Comparison of ENCODE assay signal across 1 cellular context in the genomic region with DNA sequence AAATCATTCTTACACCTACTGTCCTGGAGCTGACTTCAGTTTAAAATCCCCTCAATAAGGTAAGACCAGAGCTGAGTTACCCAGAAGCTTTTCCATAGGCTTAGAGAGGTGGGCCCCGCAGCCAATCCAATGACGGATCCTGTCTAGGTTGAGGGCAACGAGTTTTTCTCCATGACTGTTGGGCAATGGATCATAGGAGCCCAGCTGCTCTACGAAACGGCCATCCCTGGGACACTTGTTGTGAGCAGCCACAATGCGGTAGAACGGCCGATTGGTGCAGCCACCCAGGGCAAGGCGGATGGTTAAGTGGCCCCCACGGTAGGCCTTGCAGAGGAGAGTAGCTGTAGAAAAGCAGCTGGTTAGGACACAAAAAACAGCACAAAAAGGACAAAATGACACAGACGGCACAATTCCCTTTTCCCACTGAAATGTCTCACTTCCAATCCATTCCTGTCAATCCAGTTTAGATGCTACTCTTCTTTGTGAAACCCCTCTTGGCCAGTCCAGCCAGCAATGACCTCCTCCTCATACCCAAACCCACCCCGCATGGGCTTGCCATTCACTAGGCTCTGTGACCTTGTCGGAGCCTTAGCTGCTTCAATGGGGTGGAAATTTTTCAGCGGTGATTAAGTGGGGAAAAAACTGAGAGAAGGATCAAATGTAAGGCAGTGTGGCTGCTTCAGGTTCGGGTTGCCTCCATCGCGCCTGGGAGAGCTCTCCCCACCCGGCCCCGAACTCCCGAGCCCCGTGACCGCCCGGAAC.
TF ChIP-seq lines count a peak whose summit lies in the region.

No MANE protein-coding gene starts in this region.

TF ChIP-seq in HepG2, 621 proteins besides CTCF, POLR2A, EP300 and RAD21 (continues in another document):
- TF ChIP-seq, protein P1, sequence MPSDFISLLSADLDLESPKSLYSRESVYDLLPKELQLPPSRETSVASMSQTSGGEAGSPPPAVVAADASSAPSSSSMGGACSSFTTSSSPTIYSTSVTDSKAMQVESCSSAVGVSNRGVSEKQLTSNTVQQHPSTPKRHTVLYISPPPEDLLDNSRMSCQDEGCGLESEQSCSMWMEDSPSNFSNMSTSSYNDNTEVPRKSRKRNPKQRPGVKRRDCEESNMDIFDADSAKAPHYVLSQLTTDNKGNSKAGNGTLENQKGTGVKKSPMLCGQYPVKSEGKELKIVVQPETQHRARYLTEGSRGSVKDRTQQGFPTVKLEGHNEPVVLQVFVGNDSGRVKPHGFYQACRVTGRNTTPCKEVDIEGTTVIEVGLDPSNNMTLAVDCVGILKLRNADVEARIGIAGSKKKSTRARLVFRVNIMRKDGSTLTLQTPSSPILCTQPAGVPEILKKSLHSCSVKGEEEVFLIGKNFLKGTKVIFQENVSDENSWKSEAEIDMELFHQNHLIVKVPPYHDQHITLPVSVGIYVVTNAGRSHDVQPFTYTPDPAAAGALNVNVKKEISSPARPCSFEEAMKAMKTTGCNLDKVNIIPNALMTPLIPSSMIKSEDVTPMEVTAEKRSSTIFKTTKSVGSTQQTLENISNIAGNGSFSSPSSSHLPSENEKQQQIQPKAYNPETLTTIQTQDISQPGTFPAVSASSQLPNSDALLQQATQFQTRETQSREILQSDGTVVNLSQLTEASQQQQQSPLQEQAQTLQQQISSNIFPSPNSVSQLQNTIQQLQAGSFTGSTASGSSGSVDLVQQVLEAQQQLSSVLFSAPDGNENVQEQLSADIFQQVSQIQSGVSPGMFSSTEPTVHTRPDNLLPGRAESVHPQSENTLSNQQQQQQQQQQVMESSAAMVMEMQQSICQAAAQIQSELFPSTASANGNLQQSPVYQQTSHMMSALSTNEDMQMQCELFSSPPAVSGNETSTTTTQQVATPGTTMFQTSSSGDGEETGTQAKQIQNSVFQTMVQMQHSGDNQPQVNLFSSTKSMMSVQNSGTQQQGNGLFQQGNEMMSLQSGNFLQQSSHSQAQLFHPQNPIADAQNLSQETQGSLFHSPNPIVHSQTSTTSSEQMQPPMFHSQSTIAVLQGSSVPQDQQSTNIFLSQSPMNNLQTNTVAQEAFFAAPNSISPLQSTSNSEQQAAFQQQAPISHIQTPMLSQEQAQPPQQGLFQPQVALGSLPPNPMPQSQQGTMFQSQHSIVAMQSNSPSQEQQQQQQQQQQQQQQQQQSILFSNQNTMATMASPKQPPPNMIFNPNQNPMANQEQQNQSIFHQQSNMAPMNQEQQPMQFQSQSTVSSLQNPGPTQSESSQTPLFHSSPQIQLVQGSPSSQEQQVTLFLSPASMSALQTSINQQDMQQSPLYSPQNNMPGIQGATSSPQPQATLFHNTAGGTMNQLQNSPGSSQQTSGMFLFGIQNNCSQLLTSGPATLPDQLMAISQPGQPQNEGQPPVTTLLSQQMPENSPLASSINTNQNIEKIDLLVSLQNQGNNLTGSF (CRISPR knock-in tag; IDR thresholded peaks at IDR 0.05): peak; percentile 25; the same call in 1 of the 2 replicates
- TF ChIP-seq ZNF556 (CRISPR knock-in tag; IDR thresholded peaks at IDR 0.05; ENCODE audit: borderline replicate concordance): no peak
- TF ChIP-seq KLF11 (CRISPR knock-in tag; IDR thresholded peaks at IDR 0.05): no peak
- TF ChIP-seq NFYC (CRISPR knock-in tag; IDR thresholded peaks at IDR 0.05): peak; percentile 34; the same call in 1 of the 2 replicates
- TF ChIP-seq ZNF205 (CRISPR knock-in tag; IDR thresholded peaks at IDR 0.05): no peak
- no peak; the same call in 1 of the 2 replicates for TF ChIP-seq ZNF333 (CRISPR knock-in tag; IDR thresholded peaks at IDR 0.05; ENCODE audit: borderline replicate concordance)
- no peak for TF ChIP-seq NR3C1 (CRISPR knock-in tag; IDR thresholded peaks at IDR 0.05)
- no peak for TF ChIP-seq ZSCAN21 (CRISPR knock-in tag; IDR thresholded peaks at IDR 0.05; ENCODE audit: borderline replicate concordance)
- no peak for TF ChIP-seq AGO1 (IDR thresholded peaks at IDR 0.05; ENCODE audit: low read depth, low read length, poor library complexity, severe bottlenecking)
- no peak for TF ChIP-seq EHMT2 (IDR thresholded peaks at IDR 0.05; ENCODE audit: borderline replicate concordance, low read depth, low read length)
- no peak for TF ChIP-seq FOXK1 (CRISPR knock-in tag; IDR thresholded peaks at IDR 0.05; ENCODE audit: borderline replicate concordance, low read depth)
- TF ChIP-seq TRIM24 (CRISPR knock-in tag; IDR thresholded peaks at IDR 0.05): no peak
- no peak for TF ChIP-seq ZNF558 (CRISPR knock-in tag; IDR thresholded peaks at IDR 0.05; ENCODE audit: borderline replicate concordance)
- TF ChIP-seq RFX5 (IDR thresholded peaks at IDR 0.05; ENCODE audit: low read depth, low read length): peak; percentile 40; the same call in 1 of the 2 replicates
- no peak for TF ChIP-seq PPARG (CRISPR knock-in tag; conservative IDR thresholded peaks at IDR 0.05)
- TF ChIP-seq ZNF577 (CRISPR knock-in tag; IDR thresholded peaks at IDR 0.05; ENCODE audit: borderline replicate concordance, low read depth): no peak
- TF ChIP-seq, protein P2, sequence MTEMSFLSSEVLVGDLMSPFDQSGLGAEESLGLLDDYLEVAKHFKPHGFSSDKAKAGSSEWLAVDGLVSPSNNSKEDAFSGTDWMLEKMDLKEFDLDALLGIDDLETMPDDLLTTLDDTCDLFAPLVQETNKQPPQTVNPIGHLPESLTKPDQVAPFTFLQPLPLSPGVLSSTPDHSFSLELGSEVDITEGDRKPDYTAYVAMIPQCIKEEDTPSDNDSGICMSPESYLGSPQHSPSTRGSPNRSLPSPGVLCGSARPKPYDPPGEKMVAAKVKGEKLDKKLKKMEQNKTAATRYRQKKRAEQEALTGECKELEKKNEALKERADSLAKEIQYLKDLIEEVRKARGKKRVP (CRISPR knock-in tag; IDR thresholded peaks at IDR 0.05): no peak
- TF ChIP-seq ZNF678 (CRISPR knock-in tag; IDR thresholded peaks at IDR 0.05): 0 out of 2 replicates have a peak, but pooled peaks have one; percentile 25
- TF ChIP-seq TEAD2 (CRISPR knock-in tag; IDR thresholded peaks at IDR 0.05): no peak
- no peak for TF ChIP-seq ZNF343 (CRISPR knock-in tag; IDR thresholded peaks at IDR 0.05)
- no peak for TF ChIP-seq ZNF605 (CRISPR knock-in tag; IDR thresholded peaks at IDR 0.05)
- TF ChIP-seq, protein P3, sequence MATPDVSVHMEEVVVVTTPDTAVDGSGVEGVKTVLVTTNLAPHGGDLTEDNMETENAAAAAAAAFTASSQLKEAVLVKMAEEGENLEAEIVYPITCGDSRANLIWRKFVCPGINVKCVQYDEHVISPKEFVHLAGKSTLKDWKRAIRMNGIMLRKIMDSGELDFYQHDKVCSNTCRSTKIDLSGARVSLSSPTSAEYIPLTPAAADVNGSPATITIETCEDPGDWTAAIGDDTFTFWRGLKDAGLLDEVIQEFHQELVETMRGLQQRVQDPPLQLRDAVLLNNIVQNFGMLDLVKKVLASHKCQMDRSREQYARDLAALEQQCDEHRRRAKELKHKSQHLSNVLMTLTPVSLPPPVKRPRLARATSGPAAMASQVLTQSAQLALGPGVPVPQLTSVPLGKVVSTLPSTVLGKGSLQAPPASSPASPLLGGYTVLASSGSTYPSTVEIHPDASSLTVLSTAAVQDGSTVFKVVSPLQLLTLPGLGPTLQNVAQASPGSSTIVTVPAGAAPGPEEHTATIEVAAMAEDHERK (CRISPR knock-in tag; IDR thresholded peaks at IDR 0.05; ENCODE audit: low read depth): no peak
- TF ChIP-seq, protein P4, sequence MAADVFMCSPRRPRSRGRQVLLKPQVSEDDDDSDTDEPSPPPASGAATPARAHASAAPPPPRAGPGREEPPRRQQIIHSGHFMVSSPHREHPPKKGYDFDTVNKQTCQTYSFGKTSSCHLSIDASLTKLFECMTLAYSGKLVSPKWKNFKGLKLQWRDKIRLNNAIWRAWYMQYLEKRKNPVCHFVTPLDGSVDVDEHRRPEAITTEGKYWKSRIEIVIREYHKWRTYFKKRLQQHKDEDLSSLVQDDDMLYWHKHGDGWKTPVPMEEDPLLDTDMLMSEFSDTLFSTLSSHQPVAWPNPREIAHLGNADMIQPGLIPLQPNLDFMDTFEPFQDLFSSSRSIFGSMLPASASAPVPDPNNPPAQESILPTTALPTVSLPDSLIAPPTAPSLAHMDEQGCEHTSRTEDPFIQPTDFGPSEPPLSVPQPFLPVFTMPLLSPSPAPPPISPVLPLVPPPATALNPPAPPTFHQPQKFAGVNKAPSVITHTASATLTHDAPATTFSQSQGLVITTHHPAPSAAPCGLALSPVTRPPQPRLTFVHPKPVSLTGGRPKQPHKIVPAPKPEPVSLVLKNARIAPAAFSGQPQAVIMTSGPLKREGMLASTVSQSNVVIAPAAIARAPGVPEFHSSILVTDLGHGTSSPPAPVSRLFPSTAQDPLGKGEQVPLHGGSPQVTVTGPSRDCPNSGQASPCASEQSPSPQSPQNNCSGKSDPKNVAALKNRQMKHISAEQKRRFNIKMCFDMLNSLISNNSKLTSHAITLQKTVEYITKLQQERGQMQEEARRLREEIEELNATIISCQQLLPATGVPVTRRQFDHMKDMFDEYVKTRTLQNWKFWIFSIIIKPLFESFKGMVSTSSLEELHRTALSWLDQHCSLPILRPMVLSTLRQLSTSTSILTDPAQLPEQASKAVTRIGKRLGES (CRISPR knock-in tag; IDR thresholded peaks at IDR 0.05; ENCODE audit: borderline replicate concordance): no peak
- TF ChIP-seq ZNF569 (CRISPR knock-in tag; IDR thresholded peaks at IDR 0.05; ENCODE audit: borderline replicate concordance): no peak
- TF ChIP-seq ZNF20 (CRISPR knock-in tag; IDR thresholded peaks at IDR 0.05): no peak
- TF ChIP-seq BRD4 (CRISPR knock-in tag; IDR thresholded peaks at IDR 0.05): peak; percentile 14; the same call in 1 of the 2 replicates
- TF ChIP-seq, protein P5, sequence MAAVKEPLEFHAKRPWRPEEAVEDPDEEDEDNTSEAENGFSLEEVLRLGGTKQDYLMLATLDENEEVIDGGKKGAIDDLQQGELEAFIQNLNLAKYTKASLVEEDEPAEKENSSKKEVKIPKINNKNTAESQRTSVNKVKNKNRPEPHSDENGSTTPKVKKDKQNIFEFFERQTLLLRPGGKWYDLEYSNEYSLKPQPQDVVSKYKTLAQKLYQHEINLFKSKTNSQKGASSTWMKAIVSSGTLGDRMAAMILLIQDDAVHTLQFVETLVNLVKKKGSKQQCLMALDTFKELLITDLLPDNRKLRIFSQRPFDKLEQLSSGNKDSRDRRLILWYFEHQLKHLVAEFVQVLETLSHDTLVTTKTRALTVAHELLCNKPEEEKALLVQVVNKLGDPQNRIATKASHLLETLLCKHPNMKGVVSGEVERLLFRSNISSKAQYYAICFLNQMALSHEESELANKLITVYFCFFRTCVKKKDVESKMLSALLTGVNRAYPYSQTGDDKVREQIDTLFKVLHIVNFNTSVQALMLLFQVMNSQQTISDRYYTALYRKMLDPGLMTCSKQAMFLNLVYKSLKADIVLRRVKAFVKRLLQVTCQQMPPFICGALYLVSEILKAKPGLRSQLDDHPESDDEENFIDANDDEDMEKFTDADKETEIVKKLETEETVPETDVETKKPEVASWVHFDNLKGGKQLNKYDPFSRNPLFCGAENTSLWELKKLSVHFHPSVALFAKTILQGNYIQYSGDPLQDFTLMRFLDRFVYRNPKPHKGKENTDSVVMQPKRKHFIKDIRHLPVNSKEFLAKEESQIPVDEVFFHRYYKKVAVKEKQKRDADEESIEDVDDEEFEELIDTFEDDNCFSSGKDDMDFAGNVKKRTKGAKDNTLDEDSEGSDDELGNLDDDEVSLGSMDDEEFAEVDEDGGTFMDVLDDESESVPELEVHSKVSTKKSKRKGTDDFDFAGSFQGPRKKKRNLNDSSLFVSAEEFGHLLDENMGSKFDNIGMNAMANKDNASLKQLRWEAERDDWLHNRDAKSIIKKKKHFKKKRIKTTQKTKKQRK (IDR thresholded peaks at IDR 0.05; ENCODE audit: low read length): no peak
- TF ChIP-seq, protein P6, sequence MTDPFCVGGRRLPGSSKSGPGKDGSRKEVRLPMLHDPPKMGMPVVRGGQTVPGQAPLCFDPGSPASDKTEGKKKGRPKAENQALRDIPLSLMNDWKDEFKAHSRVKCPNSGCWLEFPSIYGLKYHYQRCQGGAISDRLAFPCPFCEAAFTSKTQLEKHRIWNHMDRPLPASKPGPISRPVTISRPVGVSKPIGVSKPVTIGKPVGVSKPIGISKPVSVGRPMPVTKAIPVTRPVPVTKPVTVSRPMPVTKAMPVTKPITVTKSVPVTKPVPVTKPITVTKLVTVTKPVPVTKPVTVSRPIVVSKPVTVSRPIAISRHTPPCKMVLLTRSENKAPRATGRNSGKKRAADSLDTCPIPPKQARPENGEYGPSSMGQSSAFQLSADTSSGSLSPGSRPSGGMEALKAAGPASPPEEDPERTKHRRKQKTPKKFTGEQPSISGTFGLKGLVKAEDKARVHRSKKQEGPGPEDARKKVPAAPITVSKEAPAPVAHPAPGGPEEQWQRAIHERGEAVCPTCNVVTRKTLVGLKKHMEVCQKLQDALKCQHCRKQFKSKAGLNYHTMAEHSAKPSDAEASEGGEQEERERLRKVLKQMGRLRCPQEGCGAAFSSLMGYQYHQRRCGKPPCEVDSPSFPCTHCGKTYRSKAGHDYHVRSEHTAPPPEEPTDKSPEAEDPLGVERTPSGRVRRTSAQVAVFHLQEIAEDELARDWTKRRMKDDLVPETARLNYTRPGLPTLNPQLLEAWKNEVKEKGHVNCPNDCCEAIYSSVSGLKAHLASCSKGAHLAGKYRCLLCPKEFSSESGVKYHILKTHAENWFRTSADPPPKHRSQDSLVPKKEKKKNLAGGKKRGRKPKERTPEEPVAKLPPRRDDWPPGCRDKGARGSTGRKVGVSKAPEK (CRISPR knock-in tag; IDR thresholded peaks at IDR 0.05; ENCODE audit: borderline replicate concordance): no peak
- TF ChIP-seq JUN (CRISPR knock-in tag; IDR thresholded peaks at IDR 0.05): no peak
- TF ChIP-seq ZFX (CRISPR knock-in tag; IDR thresholded peaks at IDR 0.05; ENCODE audit: low read depth): no peak
- no peak for TF ChIP-seq CREB1 (IDR thresholded peaks at IDR 0.05)
- no peak for TF ChIP-seq CREB1 (CRISPR knock-in tag; IDR thresholded peaks at IDR 0.05)
- TF ChIP-seq, protein P7, sequence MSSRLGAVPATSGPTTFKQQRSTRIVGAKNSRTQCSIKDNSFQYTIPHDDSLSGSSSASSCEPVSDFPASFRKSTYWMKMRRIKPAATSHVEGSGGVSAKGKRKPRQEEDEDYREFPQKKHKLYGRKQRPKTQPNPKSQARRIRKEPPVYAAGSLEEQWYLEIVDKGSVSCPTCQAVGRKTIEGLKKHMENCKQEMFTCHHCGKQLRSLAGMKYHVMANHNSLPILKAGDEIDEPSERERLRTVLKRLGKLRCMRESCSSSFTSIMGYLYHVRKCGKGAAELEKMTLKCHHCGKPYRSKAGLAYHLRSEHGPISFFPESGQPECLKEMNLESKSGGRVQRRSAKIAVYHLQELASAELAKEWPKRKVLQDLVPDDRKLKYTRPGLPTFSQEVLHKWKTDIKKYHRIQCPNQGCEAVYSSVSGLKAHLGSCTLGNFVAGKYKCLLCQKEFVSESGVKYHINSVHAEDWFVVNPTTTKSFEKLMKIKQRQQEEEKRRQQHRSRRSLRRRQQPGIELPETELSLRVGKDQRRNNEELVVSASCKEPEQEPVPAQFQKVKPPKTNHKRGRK (CRISPR knock-in tag; IDR thresholded peaks at IDR 0.05): no peak
- no peak for TF ChIP-seq SOX5 (CRISPR knock-in tag; IDR thresholded peaks at IDR 0.05; ENCODE audit: borderline replicate concordance)
- TF ChIP-seq CEBPG (CRISPR knock-in tag; IDR thresholded peaks at IDR 0.05): peak; percentile 59; the same call in 1 of the 2 replicates
- TF ChIP-seq, protein P8, sequence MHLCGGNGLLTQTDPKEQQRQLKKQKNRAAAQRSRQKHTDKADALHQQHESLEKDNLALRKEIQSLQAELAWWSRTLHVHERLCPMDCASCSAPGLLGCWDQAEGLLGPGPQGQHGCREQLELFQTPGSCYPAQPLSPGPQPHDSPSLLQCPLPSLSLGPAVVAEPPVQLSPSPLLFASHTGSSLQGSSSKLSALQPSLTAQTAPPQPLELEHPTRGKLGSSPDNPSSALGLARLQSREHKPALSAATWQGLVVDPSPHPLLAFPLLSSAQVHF (CRISPR knock-in tag; IDR thresholded peaks at IDR 0.05): no peak
- no peak for TF ChIP-seq RCOR2 (CRISPR knock-in tag; IDR thresholded peaks at IDR 0.05)
- TF ChIP-seq DNMT3B (CRISPR knock-in tag; conservative IDR thresholded peaks at IDR 0.05): no peak
- no peak for TF ChIP-seq SMAD1 (CRISPR knock-in tag; IDR thresholded peaks at IDR 0.05; ENCODE audit: borderline replicate concordance, low read depth)
